In genomic region chr5:150350524-150351344, GRCh38 we compare ENCODE assay signal across 1 cellular context.
TF ChIP-seq lines count a peak whose summit lies in the region.

No MANE protein-coding gene starts in this region.

TF ChIP-seq in HepG2, 621 proteins besides CTCF, POLR2A, EP300 and RAD21 (continued from another document and continues in another):
- TF ChIP-seq ZNF646 (CRISPR knock-in tag; IDR thresholded peaks at IDR 0.05) (no peak), DDIT3 (CRISPR knock-in tag; IDR thresholded peaks at IDR 0.05) (no peak), KDM3A (CRISPR knock-in tag; IDR thresholded peaks at IDR 0.05; ENCODE audit: low read depth) (peak; percentile 95; the same call in 1 of the 2 replicates), GMEB1 (CRISPR knock-in tag; IDR thresholded peaks at IDR 0.05; ENCODE audit: borderline replicate concordance) (no peak), MEIS2 (CRISPR knock-in tag; IDR thresholded peaks at IDR 0.05) (peak; percentile 48; the same call in 1 of the 2 replicates), MED13 (CRISPR knock-in tag; IDR thresholded peaks at IDR 0.05) (no peak), RBAK (CRISPR knock-in tag; IDR thresholded peaks at IDR 0.05) (no peak), ZNF354B (CRISPR knock-in tag; IDR thresholded peaks at IDR 0.05) (no peak), ZNF232 (CRISPR knock-in tag; IDR thresholded peaks at IDR 0.05; ENCODE audit: borderline replicate concordance) (no peak), RELA (CRISPR knock-in tag; IDR thresholded peaks at IDR 0.05) (no peak; the same call in 1 of the 2 replicates), PRPF4 (IDR thresholded peaks at IDR 0.05; ENCODE audit: low read depth, low read length, poor library complexity, severe bottlenecking) (no peak), ZSCAN20 (CRISPR knock-in tag; IDR thresholded peaks at IDR 0.05; ENCODE audit: borderline replicate concordance) (peak; percentile 37; the same call in 1 of the 2 replicates), MYC (CRISPR knock-in tag; IDR thresholded peaks at IDR 0.05; ENCODE audit: borderline replicate concordance) (peak; percentile 72; the same call in 1 of the 2 replicates), ZBTB10 (CRISPR knock-in tag; IDR thresholded peaks at IDR 0.05; ENCODE audit: borderline replicate concordance) (no peak), BRD4 (CRISPR knock-in tag; IDR thresholded peaks at IDR 0.05) (no peak), CHCHD3 (CRISPR knock-in tag; IDR thresholded peaks at IDR 0.05) (no peak), ZNF619 (CRISPR knock-in tag; IDR thresholded peaks at IDR 0.05) (peak; percentile 63; the same call in 1 of the 2 replicates), STAT5B (CRISPR knock-in tag; IDR thresholded peaks at IDR 0.05) (no peak), ETS1 (CRISPR knock-in tag; IDR thresholded peaks at IDR 0.05) (no peak), PHF20 (CRISPR knock-in tag; IDR thresholded peaks at IDR 0.05) (no peak), REPIN1 (CRISPR knock-in tag; IDR thresholded peaks at IDR 0.05; ENCODE audit: borderline replicate concordance, low read depth) (peak; percentile 92; the same call in 1 of the 2 replicates), ZNF441 (CRISPR knock-in tag; IDR thresholded peaks at IDR 0.05; ENCODE audit: borderline replicate concordance) (no peak; the same call in 1 of the 2 replicates), ZFP91 (CRISPR knock-in tag; IDR thresholded peaks at IDR 0.05; ENCODE audit: borderline replicate concordance) (peak; percentile 40; the same call in 1 of the 2 replicates), ZNF510 (CRISPR knock-in tag; IDR thresholded peaks at IDR 0.05; ENCODE audit: low read depth) (no peak), CBX2 (IDR thresholded peaks at IDR 0.05; ENCODE audit: low read depth, low read length) (no peak), CBX2 (CRISPR knock-in tag; IDR thresholded peaks at IDR 0.05; ENCODE audit: low read depth) (no peak), HNF1B (CRISPR knock-in tag; IDR thresholded peaks at IDR 0.05) (peak; percentile 94), CEBPG (CRISPR knock-in tag; IDR thresholded peaks at IDR 0.05) (peak; percentile 66), ZNF737 (CRISPR knock-in tag; IDR thresholded peaks at IDR 0.05; ENCODE audit: borderline replicate concordance) (no peak), UBTF (CRISPR knock-in tag; IDR thresholded peaks at IDR 0.05) (peak; percentile 66), ELF3 (CRISPR knock-in tag; IDR thresholded peaks at IDR 0.05) (peak; percentile 90), JUND (CRISPR knock-in tag; IDR thresholded peaks at IDR 0.05) (no peak), SKI (IDR thresholded peaks at IDR 0.05; ENCODE audit: partially characterized antibody) (peak; percentile 85), MIXL1 (CRISPR knock-in tag; IDR thresholded peaks at IDR 0.05) (peak; percentile 51; the same call in 1 of the 2 replicates), CBFB (CRISPR knock-in tag; IDR thresholded peaks at IDR 0.05) (peak; percentile 68), WIZ (CRISPR knock-in tag; IDR thresholded peaks at IDR 0.05) (0 out of 2 replicates have a peak, but pooled peaks have one; percentile 14)
